Comparison of ENCODE assay signal across 8 cellular contexts in genomic region chr1:30929135-30929889, GRCh38. TPM values are rescaled to one million over a fixed set of nuclear protein-coding genes. Genes with fewer than 3 reads are reported as not detected.
DNase-seq lines count a peak whose midpoint lies in the region; ATAC-seq and TF ChIP-seq lines count a peak whose summit lies in the region.

No MANE protein-coding gene starts in this region.

- peak; percentile 62 for DNase-seq in ELF-1 (ENCODE audit: low read depth, low spot score)
- peak; percentile 38 to 63 for DNase-seq in Kasumi-1 (lab: John Stamatoyannopoulos, UW)
- DNase-seq in SW480 (ENCODE audit: low spot score) = peak; percentile 38
- DNase-seq in body of pancreas = peak; percentile 41 to 53 (median 47)
- peak; percentile 64 for DNase-seq in inferior parietal cortex (ENCODE audit: extremely low spot score)
- DNase-seq in stimulated activated CD4-positive, alpha-beta T cell treated with anti-CD3 and anti-CD28 coated beads, Interleukin-4, amount 100 ng/mL, for 48 hours (ENCODE audit: low read depth in 2 of 2) = peak; percentile 40 to 50
- no peak for DNase-seq in GM19240 (ENCODE audit: insufficient read length, low spot score)

- TF ChIP-seq POLR2A in body of pancreas (IDR thresholded peaks at IDR 0.05) = no peak

- H3K4me1 ChIP-seq in body of pancreas = no peaks in the 10 kb centered on the region

- intact Hi-C loops in body of pancreas (cut with DNase I) = no loop called here

- peak; percentile 60 for ATAC-seq in body of pancreas
- ATAC-seq in GM19035 (IDR thresholded peaks at IDR 0.05; ENCODE audit: unreplicated experiment) = no peak

- no peak overlapping the region for H3K4me3 ChIP-seq in body of pancreas

- H3K27me3 ChIP-seq in body of pancreas = no peaks in the 10 kb centered on the region

- H3K9me3 ChIP-seq in body of pancreas = no peaks in the 10 kb centered on the region

- H3K27ac ChIP-seq in body of pancreas = no peak overlapping the region

- 42 to 50% methylated on average over 4 to 6 of the region's 6 CpGs for WGBS in body of pancreas, 2 donors

- H3K36me3 ChIP-seq in body of pancreas (replicated peaks in 1 of 2; ENCODE audit: insufficient read depth in 1 of 2, low read depth in 2 of 2) = peaks cover 0 to 11% of the 10 kb centered on the region in 2 donors

- peak; percentile 28 to 69 (median 58) for TF ChIP-seq CTCF in body of pancreas (IDR thresholded peaks at IDR 0.05)

RNA-seq across cellular contexts. Expression of gene SDC3, which starts 20.8 kb away (rescaled TPM):
- 10 to 100 TPM in 1 of 2 donors, 1 to 10 TPM in 1; 7.8 to 19.1 TPM for total RNA-seq in body of pancreas
